ENCODE assay signal across 8 cellular contexts in the genomic region with DNA sequence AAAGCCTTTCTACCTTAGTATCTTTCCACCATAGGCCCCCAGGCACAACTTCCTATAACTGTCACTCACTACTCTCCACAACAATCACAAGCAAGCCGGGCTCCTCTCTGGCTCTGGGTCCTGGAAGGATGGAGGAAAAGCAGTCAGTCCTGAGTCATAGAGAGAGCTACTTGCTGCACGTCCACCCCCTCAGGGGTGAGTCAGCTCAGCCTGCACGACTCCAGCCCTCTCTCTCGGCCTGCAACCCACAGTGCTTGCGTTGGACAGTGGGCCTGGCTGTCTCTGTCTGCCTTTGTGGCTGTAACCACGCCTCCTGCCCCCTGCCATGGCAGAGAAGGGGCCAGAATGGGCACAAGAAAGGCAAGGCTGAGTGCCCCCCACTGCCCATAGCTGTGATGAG.
DNase-seq lines count a peak whose midpoint lies in the region; ATAC-seq, FAIRE-seq and TF ChIP-seq lines count a peak whose summit lies in the region.

No MANE protein-coding gene starts in this region.

- H3K4me3 ChIP-seq in A549 (no peak overlapping the region), HUES6 (ENCODE audit: low read depth, low read length) (no peak overlapping the region), lower leg skin (ENCODE audit: low read depth, poor library complexity, severe bottlenecking) (no peak overlapping the region), vagina (no peak overlapping the region)

- peak overlapping the region; percentile 92 for H3K27ac Mint-ChIP-seq in chondrocyte (ENCODE audit: unreplicated experiment)

- H3K9me3 ChIP-seq in A549 (no peaks in the 10 kb centered on the region), HUES6 (ENCODE audit: control insufficient read depth, insufficient read depth, low read depth, low read length) (no peaks in the 10 kb centered on the region), vagina (no peaks in the 10 kb centered on the region)

- CTCF ChIA-PET in A549 (lab: Yijun Ruan, JAX): interaction anchor here (0.8 to 3.5 kb wide), 14 partner anchors 9 to 839 kb away, joined by 3 to 19 read pairs (median 4); no protein-coding TSS in a partner anchor

- H3K9ac ChIP-seq in HUES6 (ENCODE audit: low read length): peak overlapping the region; percentile 31

- intact Hi-C loops in lower leg skin (cut with DNase I; ENCODE audit: low total_unique reads) (no loop called here), vagina (cut with DNase I) (no loop called here)

- ATAC-seq in A549 (peak; percentile 98), GM18498 (IDR thresholded peaks at IDR 0.05; ENCODE audit: unreplicated experiment) (no peak)

- no peak for TF ChIP-seq POLR2A in A549 (IDR thresholded peaks at IDR 0.05; ENCODE audit: low read length)
- TF ChIP-seq POLR2A in lower leg skin (IDR thresholded peaks at IDR 0.05): no peak
- TF ChIP-seq POLR2A in vagina (IDR thresholded peaks at IDR 0.05): no peak

- no peaks in the 10 kb centered on the region for H3K27me3 Mint-ChIP-seq in chondrocyte (ENCODE audit: low read depth)

- H3K4me1 ChIP-seq in A549 (peaks cover 14% of the 10 kb centered on the region), HUES6 (ENCODE audit: control insufficient read depth, insufficient read depth, low read length) (peaks cover 30% of the 10 kb centered on the region), vagina (peaks cover 20% of the 10 kb centered on the region)

- peak overlapping the region; percentile 47 for H3K4me2 ChIP-seq in A549

- H3K27ac ChIP-seq in A549 (peak overlapping the region; percentile 21 to 80; a peak in 4 of 6 replicates), HUES6 (ENCODE audit: low read depth, low read length) (no peak overlapping the region), vagina (peak overlapping the region; percentile 79)

- no peaks in the 10 kb centered on the region for H3K27me3 ChIP-seq in HUES6 (ENCODE audit: control insufficient read depth, insufficient read depth, low read length)
- H3K27me3 ChIP-seq in vagina: no peaks in the 10 kb centered on the region

- POLR2A ChIA-PET in A549 (lab: Yijun Ruan, JAX): interaction anchor here (0.6 to 1.3 kb wide), 3 partner anchors 14 to 29 kb away, joined by 3 to 4 read pairs (median 3); no protein-coding TSS in a partner anchor

- H3K4me3 Mint-ChIP-seq in chondrocyte (ENCODE audit: unreplicated experiment): no peak overlapping the region

- H3K36me3 ChIP-seq in HUES6 (ENCODE audit: control insufficient read depth, insufficient read depth, low read length): no peaks in the 10 kb centered on the region
- no peaks in the 10 kb centered on the region for H3K36me3 ChIP-seq in vagina

- no peak for TF ChIP-seq RAD21 in A549 (conservative IDR thresholded peaks at IDR 0.05 in 1 of 2, IDR thresholded peaks at IDR 0.05 in 1 of 2)

- peaks cover 38% of the 10 kb centered on the region for H3K4me1 Mint-ChIP-seq in chondrocyte (ENCODE audit: low read depth)

- 7% methylated on average over 5 of the region's 6 CpGs for WGBS in A549 (ENCODE audit: missing lambda C conversion rate)
- WGBS in lower leg skin, 2 donors: 22 to 24% methylated on average over 6 of the region's 6 CpGs

- DNase-seq in A549 (ENCODE audit: low read depth in 1 of 2, low spot score in 1 of 2): peak; percentile 72 to 76
- no peak for DNase-seq in chondrocyte (ENCODE audit: low spot score)
- peak; percentile 46 to 88 for DNase-seq in lower leg skin (ENCODE audit: low spot score in 2 of 2)
- DNase-seq in vagina (ENCODE audit: extremely low spot score in 2 of 2): no peak
- no peak for DNase-seq in NCI-H1092 treated with DMSO at 0.1 percent for 48 hours (lab: John Stamatoyannopoulos, UW)
- DNase-seq in iPS-NIHi11 (ENCODE audit: low spot score): no peak

- no peak for TF ChIP-seq EP300 in A549 (IDR thresholded peaks at IDR 0.05)

- TF ChIP-seq CTCF in A549 (IDR thresholded peaks at IDR 0.05) (no peak), chondrocyte (IDR thresholded peaks at IDR 0.05) (no peak), lower leg skin (IDR thresholded peaks at IDR 0.05) (no peak), vagina (IDR thresholded peaks at IDR 0.05) (no peak)

- H3K36me3 Mint-ChIP-seq in chondrocyte (ENCODE audit: low read depth): peaks cover 13% of the 10 kb centered on the region

- H3K9me3 Mint-ChIP-seq in chondrocyte (ENCODE audit: low read depth): no peaks in the 10 kb centered on the region

- peak; percentile 7 for FAIRE-seq in A549 (lab: Jason Lieb, UNC)

TF ChIP-seq in A549, 52 proteins besides CTCF, POLR2A, EP300 and RAD21:
- no peak for TF ChIP-seq CHD2 (IDR thresholded peaks at IDR 0.05; ENCODE audit: low read length, partially characterized antibody)
- peak; percentile 60; the same call in 1 of the 2 replicates for TF ChIP-seq FOSL2 (IDR thresholded peaks at IDR 0.05)
- peak; percentile 72 for TF ChIP-seq FOSL2 (CRISPR knock-in tag; IDR thresholded peaks at IDR 0.05)
TF ChIP-seq in A549: peak in this region for 1.

Comparison
In these comparisons a context has a peak if more than half of its experiments do, and no peak if none do; other contexts are left out.
1. DNase-seq: peak in A549 (2 of 2) and lower leg skin (2 of 2); none in chondrocyte (single experiment), vagina (0 of 2), NCI-H1092 treated with DMSO at 0.1 percent for 48 hours (single experiment) and iPS-NIHi11 (single experiment).